In genomic region chr15:41827880-41828746, GRCh38 we compare ENCODE assay signal across 1 cellular context.
A peak's percentile ranks its signal among the peaks of the same experiment; 100 is the strongest.
TF ChIP-seq lines count a peak whose summit lies in the region.

JMJD7 (plus strand) TSS chr15:41828092; CDS start chr15:41828125, 33 bp downstream.

TF ChIP-seq in HepG2, 621 proteins besides CTCF, POLR2A, EP300 and RAD21 (continued from another document and continues in another):
- TF ChIP-seq SOX6 (IDR thresholded peaks at IDR 0.05) = no peak
- peak; percentile 61; the same call in 1 of the 2 replicates for TF ChIP-seq SOX6 (CRISPR knock-in tag; IDR thresholded peaks at IDR 0.05)
- TF ChIP-seq PTBP1 (IDR thresholded peaks at IDR 0.05; ENCODE audit: low read depth, low read length, poor library complexity, severe bottlenecking) = no peak
- no peak for TF ChIP-seq NFE2L1 (CRISPR knock-in tag; IDR thresholded peaks at IDR 0.05; ENCODE audit: borderline replicate concordance)
- TF ChIP-seq ZNF282 (IDR thresholded peaks at IDR 0.05; ENCODE audit: partially characterized antibody) = no peak
- peak; percentile 56; the same call in 1 of the 2 replicates for TF ChIP-seq PHF20 (CRISPR knock-in tag; IDR thresholded peaks at IDR 0.05)
- no peak for TF ChIP-seq ZNF572 (CRISPR knock-in tag; IDR thresholded peaks at IDR 0.05)
- TF ChIP-seq ZNF20 (CRISPR knock-in tag; IDR thresholded peaks at IDR 0.05) = no peak
- no peak for TF ChIP-seq ZNF331 (CRISPR knock-in tag; IDR thresholded peaks at IDR 0.05)
- TF ChIP-seq ZNF674 (CRISPR knock-in tag; IDR thresholded peaks at IDR 0.05; ENCODE audit: low read depth) = no peak
- TF ChIP-seq ZNF670 (CRISPR knock-in tag; IDR thresholded peaks at IDR 0.05; ENCODE audit: borderline replicate concordance) = peak; percentile 66; the same call in 1 of the 2 replicates
- no peak for TF ChIP-seq SOX13 (IDR thresholded peaks at IDR 0.05)
- TF ChIP-seq SOX13 (CRISPR knock-in tag; conservative IDR thresholded peaks at IDR 0.05 in 1 of 2, IDR thresholded peaks at IDR 0.05 in 1 of 2) = no peak
- TF ChIP-seq TEAD2 (CRISPR knock-in tag; IDR thresholded peaks at IDR 0.05) = no peak
- 0 out of 2 replicates have a peak, but pooled peaks have one; percentile 31 for TF ChIP-seq AHR (CRISPR knock-in tag; IDR thresholded peaks at IDR 0.05)
- TF ChIP-seq, protein P1, sequence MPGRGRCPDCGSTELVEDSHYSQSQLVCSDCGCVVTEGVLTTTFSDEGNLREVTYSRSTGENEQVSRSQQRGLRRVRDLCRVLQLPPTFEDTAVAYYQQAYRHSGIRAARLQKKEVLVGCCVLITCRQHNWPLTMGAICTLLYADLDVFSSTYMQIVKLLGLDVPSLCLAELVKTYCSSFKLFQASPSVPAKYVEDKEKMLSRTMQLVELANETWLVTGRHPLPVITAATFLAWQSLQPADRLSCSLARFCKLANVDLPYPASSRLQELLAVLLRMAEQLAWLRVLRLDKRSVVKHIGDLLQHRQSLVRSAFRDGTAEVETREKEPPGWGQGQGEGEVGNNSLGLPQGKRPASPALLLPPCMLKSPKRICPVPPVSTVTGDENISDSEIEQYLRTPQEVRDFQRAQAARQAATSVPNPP (CRISPR knock-in tag; IDR thresholded peaks at IDR 0.05) = no peak
- TF ChIP-seq KDM4B (CRISPR knock-in tag; IDR thresholded peaks at IDR 0.05) = peak; percentile 22; the same call in 1 of the 2 replicates
- TF ChIP-seq BCL6 (CRISPR knock-in tag; IDR thresholded peaks at IDR 0.05) = 0 out of 2 replicates have a peak, but pooled peaks have one; percentile 25
- no peak for TF ChIP-seq TEAD3 (CRISPR knock-in tag; optimal IDR thresholded peaks at IDR 0.05; ENCODE audit: borderline replicate concordance)
- TF ChIP-seq RARA (CRISPR knock-in tag; IDR thresholded peaks at IDR 0.05) = 0 out of 2 replicates have a peak, but pooled peaks have one; percentile 9
- no peak for TF ChIP-seq ZNF34 (CRISPR knock-in tag; IDR thresholded peaks at IDR 0.05; ENCODE audit: borderline replicate concordance)
- TF ChIP-seq REPIN1 (CRISPR knock-in tag; IDR thresholded peaks at IDR 0.05; ENCODE audit: borderline replicate concordance, low read depth) = no peak; the same call in 1 of the 2 replicates
- no peak for TF ChIP-seq SIX4 (CRISPR knock-in tag; IDR thresholded peaks at IDR 0.05)
- TF ChIP-seq NFE2L2 (IDR thresholded peaks at IDR 0.05; ENCODE audit: low read length) = no peak
- TF ChIP-seq TBX3 (IDR thresholded peaks at IDR 0.05; ENCODE audit: borderline replicate concordance) = no peak
- no peak for TF ChIP-seq ZNF24 (IDR thresholded peaks at IDR 0.05)
- no peak for TF ChIP-seq JDP2 (CRISPR knock-in tag; IDR thresholded peaks at IDR 0.05; ENCODE audit: borderline replicate concordance)
- 0 out of 2 replicates have a peak, but pooled peaks have one; percentile 25 for TF ChIP-seq ARID2 (CRISPR knock-in tag; IDR thresholded peaks at IDR 0.05; ENCODE audit: borderline replicate concordance)
- no peak for TF ChIP-seq HMG20A (CRISPR knock-in tag; IDR thresholded peaks at IDR 0.05; ENCODE audit: borderline replicate concordance)
- TF ChIP-seq ZNF136 (CRISPR knock-in tag; IDR thresholded peaks at IDR 0.05; ENCODE audit: low read depth) = no peak
- TF ChIP-seq HNRNPUL1 (IDR thresholded peaks at IDR 0.05; ENCODE audit: low read depth, low read length) = no peak
- TF ChIP-seq MZF1 (CRISPR knock-in tag; IDR thresholded peaks at IDR 0.05; ENCODE audit: borderline replicate concordance) = no peak
- no peak for TF ChIP-seq ZNF569 (CRISPR knock-in tag; IDR thresholded peaks at IDR 0.05; ENCODE audit: borderline replicate concordance)
- TF ChIP-seq SNAPC5 (CRISPR knock-in tag; IDR thresholded peaks at IDR 0.05; ENCODE audit: borderline replicate concordance) = no peak
- TF ChIP-seq, protein P2, sequence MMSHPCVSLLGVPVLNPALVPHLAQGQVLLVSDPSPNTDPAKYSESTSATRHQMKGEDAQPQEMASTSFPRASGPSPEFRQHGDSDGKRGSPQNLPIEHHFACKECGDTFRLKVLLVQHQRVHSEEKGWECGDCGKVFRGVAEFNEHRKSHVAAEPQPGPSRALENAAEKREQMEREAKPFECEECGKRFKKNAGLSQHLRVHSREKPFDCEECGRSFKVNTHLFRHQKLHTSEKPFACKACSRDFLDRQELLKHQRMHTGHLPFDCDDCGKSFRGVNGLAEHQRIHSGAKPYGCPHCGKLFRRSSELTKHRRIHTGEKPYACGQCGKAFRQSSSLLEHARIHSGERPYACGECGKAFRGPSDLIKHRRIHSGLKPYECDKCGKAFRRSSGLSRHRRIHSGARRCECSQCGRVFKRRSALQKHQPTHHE (CRISPR knock-in tag; IDR thresholded peaks at IDR 0.05; ENCODE audit: borderline replicate concordance) = no peak; the same call in 1 of the 2 replicates
- TF ChIP-seq, protein P3, sequence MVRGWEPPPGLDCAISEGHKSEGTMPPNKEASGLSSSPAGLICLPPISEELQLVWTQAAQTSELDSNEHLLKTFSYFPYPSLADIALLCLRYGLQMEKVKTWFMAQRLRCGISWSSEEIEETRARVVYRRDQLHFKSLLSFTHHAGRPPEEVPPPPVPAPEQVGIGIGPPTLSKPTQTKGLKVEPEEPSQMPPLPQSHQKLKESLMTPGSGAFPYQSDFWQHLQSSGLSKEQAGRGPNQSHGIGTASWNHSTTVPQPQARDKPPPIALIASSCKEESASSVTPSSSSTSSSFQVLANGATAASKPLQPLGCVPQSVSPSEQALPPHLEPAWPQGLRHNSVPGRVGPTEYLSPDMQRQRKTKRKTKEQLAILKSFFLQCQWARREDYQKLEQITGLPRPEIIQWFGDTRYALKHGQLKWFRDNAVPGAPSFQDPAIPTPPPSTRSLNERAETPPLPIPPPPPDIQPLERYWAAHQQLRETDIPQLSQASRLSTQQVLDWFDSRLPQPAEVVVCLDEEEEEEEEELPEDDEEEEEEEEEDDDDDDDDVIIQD (CRISPR knock-in tag; IDR thresholded peaks at IDR 0.05; ENCODE audit: low read depth) = no peak
- TF ChIP-seq ZNF546 (CRISPR knock-in tag; conservative IDR thresholded peaks at IDR 0.05) = 0 out of 2 replicates have a peak, but pooled peaks have one; percentile 45
- peak; percentile 74; the same call in 1 of the 2 replicates for TF ChIP-seq SP4 (CRISPR knock-in tag; IDR thresholded peaks at IDR 0.05)
- 0 out of 2 replicates have a peak, but pooled peaks have one; percentile 33 for TF ChIP-seq KLF15 (CRISPR knock-in tag; IDR thresholded peaks at IDR 0.05; ENCODE audit: borderline replicate concordance)
- peak; percentile 75; the same call in 1 of the 2 replicates for TF ChIP-seq HNRNPL (IDR thresholded peaks at IDR 0.05; ENCODE audit: low read depth, low read length)
- peak; percentile 4; the same call in 1 of the 2 replicates for TF ChIP-seq ARNT2 (CRISPR knock-in tag; IDR thresholded peaks at IDR 0.05; ENCODE audit: low read depth)
- peak; percentile 21; the same call in 1 of the 2 replicates for TF ChIP-seq ZNF619 (CRISPR knock-in tag; IDR thresholded peaks at IDR 0.05)
- TF ChIP-seq ZBTB40 (IDR thresholded peaks at IDR 0.05) = no peak
- no peak; the same call in 1 of the 2 replicates for TF ChIP-seq ZBTB40 (CRISPR knock-in tag; IDR thresholded peaks at IDR 0.05)
- no peak; the same call in 1 of the 2 replicates for TF ChIP-seq ZNF326 (CRISPR knock-in tag; IDR thresholded peaks at IDR 0.05; ENCODE audit: borderline replicate concordance)
- TF ChIP-seq PHF8 (CRISPR knock-in tag; IDR thresholded peaks at IDR 0.05) = peak; percentile 80
- no peak for TF ChIP-seq RNF2 (conservative IDR thresholded peaks at IDR 0.05; ENCODE audit: low read depth)
- no peak for TF ChIP-seq ARID3A (IDR thresholded peaks at IDR 0.05; ENCODE audit: low read depth, low read length)
- TF ChIP-seq HBP1 (CRISPR knock-in tag; IDR thresholded peaks at IDR 0.05; ENCODE audit: low read depth) = no peak
- no peak for TF ChIP-seq TMF1 (CRISPR knock-in tag; IDR thresholded peaks at IDR 0.05; ENCODE audit: low read depth)
- TF ChIP-seq ZNF260 (CRISPR knock-in tag; IDR thresholded peaks at IDR 0.05; ENCODE audit: borderline replicate concordance, low read depth) = no peak
- no peak for TF ChIP-seq GATA4 (IDR thresholded peaks at IDR 0.05; ENCODE audit: borderline replicate concordance, low read depth)
- TF ChIP-seq ZNF597 (CRISPR knock-in tag; IDR thresholded peaks at IDR 0.05) = no peak
- TF ChIP-seq SRSF4 (IDR thresholded peaks at IDR 0.05; ENCODE audit: low read depth, low read length, poor library complexity, severe bottlenecking) = no peak
- TF ChIP-seq ZNF549 (CRISPR knock-in tag; IDR thresholded peaks at IDR 0.05) = no peak
